ENCODE assay signal across 7 cellular contexts in genomic region chr11:65422633-65423515, GRCh38. TPM values are rescaled to one million over a fixed set of nuclear protein-coding genes. Genes with fewer than 3 reads are reported as not detected.
DNase-seq lines count a peak whose midpoint lies in the region; ATAC-seq and TF ChIP-seq lines count a peak whose summit lies in the region.

NEAT1 (plus strand) TSS chr11:65422798.

- H3K4me1 Mint-ChIP-seq in WTC11 (peaks cover 91% of the 10 kb centered on the region), immature natural killer cell (peaks cover 77 to 80% of the 10 kb centered on the region in 2 donors)

- H3K27me3 Mint-ChIP-seq in WTC11 (ENCODE audit: low read depth) (no peaks in the 10 kb centered on the region), immature natural killer cell (ENCODE audit: low read depth in 3 of 3) (peaks cover 66 to 81% (median 77%) of the 10 kb centered on the region in 3 donors)

- dilution Hi-C loops in mammary epithelial cell (cut with HindIII; ENCODE audit: low sequenced_read_pairs): loop anchor here (5.0 kb wide), 2 partner anchors 51 to 74 kb away; partner anchors contain the start of gene MALAT1

- H3K36me3 ChIP-seq in mammary epithelial cell (ENCODE audit: insufficient read depth, low read length) (peaks cover 2% of the 10 kb centered on the region), spleen (peaks cover 0 to 43% (median 4%) of the 10 kb centered on the region in 6 donors)

- H3K27ac Mint-ChIP-seq in WTC11: peak within 1 kb of the TSS; percentile 95
- peak within 1 kb of the TSS; percentile 99 to 100 (median 99) for H3K27ac Mint-ChIP-seq in immature natural killer cell

- TSS peak; percentile 10 for BruUV-seq in mammary epithelial cell (replicated peaks; lab: Mats Ljungman, UMichigan)

- H3K9ac ChIP-seq in mammary epithelial cell (ENCODE audit: insufficient read depth, low read length): peak within 1 kb of the TSS; percentile 99

- no peaks in the 10 kb centered on the region for H3K9me3 Mint-ChIP-seq in WTC11
- peaks cover 0 to 14% (median 2%) of the 10 kb centered on the region in 6 donors for H3K9me3 Mint-ChIP-seq in immature natural killer cell

- TF ChIP-seq CTCF in WTC11 (IDR thresholded peaks at IDR 0.05): no peak
- TF ChIP-seq CTCF in mammary epithelial cell (conservative IDR thresholded peaks at IDR 0.05 in 1 of 2, IDR thresholded peaks at IDR 0.05 in 1 of 2; ENCODE audit: extremely low read depth in 1 of 2, insufficient read depth in 1 of 2, low read depth in 1 of 2, low read length in 2 of 2): no peak
- TF ChIP-seq CTCF in spleen (IDR thresholded peaks at IDR 0.05 in 8 of 11, conservative IDR thresholded peaks at IDR 0.05 in 3 of 11): no peak

- WGBS in mammary epithelial cell (ENCODE audit: low coverage, missing lambda C conversion rate): 0% methylated on average over 9 of the region's 40 CpGs
- 1 to 4% (median 1%) methylated on average over 35 to 40 of the region's 40 CpGs for WGBS in spleen, 5 donors

- H3K27me3 ChIP-seq in mammary epithelial cell (ENCODE audit: insufficient read depth, low read length): no peaks in the 10 kb centered on the region
- no peaks in the 10 kb centered on the region for H3K27me3 ChIP-seq in spleen (replicated peaks in 1 of 7)

- no peaks in the 10 kb centered on the region for H3K36me3 Mint-ChIP-seq in WTC11
- peaks cover 17 to 45% (median 40%) of the 10 kb centered on the region in 3 donors for H3K36me3 Mint-ChIP-seq in immature natural killer cell

- TF ChIP-seq POLR2A in GM19193 (IDR thresholded peaks at IDR 0.05; ENCODE audit: extremely low read depth, insufficient read depth, insufficient read length): peak; percentile 100
- peak; percentile 100 for TF ChIP-seq POLR2A in spleen (IDR thresholded peaks at IDR 0.05)

- DNase-seq in NCI-H2029 treated with DMSO at 0.1 percent for 48 hours (lab: John Stamatoyannopoulos, UW) (peak; percentile 89), WTC11 (ENCODE audit: low spot score) (peak; percentile 85), mammary epithelial cell (peak; percentile 90), immature natural killer cell (peak; percentile 93 to 95 (median 94)), spleen (peak; percentile 98)

- in situ Hi-C loops in mammary epithelial cell (cut with MboI; ENCODE audit: low sequenced_read_pairs in 2 of 2): no loop called here

- H3K4me1 ChIP-seq in mammary epithelial cell (ENCODE audit: insufficient read depth, low read length) (peaks cover 40% of the 10 kb centered on the region), spleen (peaks cover 32 to 65% (median 57%) of the 10 kb centered on the region in 6 donors)

- H4K20me1 ChIP-seq in mammary epithelial cell (ENCODE audit: insufficient read depth, low read length): peaks cover 5% of the 10 kb centered on the region

- peak within 1 kb of the TSS; percentile 100 for H3K27ac ChIP-seq in mammary epithelial cell (ENCODE audit: insufficient read depth, low read depth, low read length)
- H3K27ac ChIP-seq in spleen: peak within 1 kb of the TSS; percentile 92 to 100 (median 98)

- CTCF ChIA-PET in WTC11 (lab: Charles Lee): interaction anchor here (0.5 to 12.8 kb wide), 8 partner anchors 46 to 118 kb away, joined by 3 to 224 read pairs (median 4); no protein-coding TSS in a partner anchor
- CTCF ChIA-PET in mammary epithelial cell (lab: Charles Lee; ENCODE audit: low non-redundant PET): interaction anchor here (0.6 kb wide), 1 partner anchor 76 kb away, joined by 6 read pairs; the partner anchor contains the start of gene MALAT1

- POLR2A ChIA-PET in WTC11 (lab: Charles Lee): interaction anchor here (0.6 to 10.9 kb wide), 13 partner anchors 14 to 85 kb away, joined by 3 to 135 read pairs (median 6); partner anchors contain the start of genes FRMD8 and MALAT1

- peaks cover 70% of the 10 kb centered on the region for H3K79me2 ChIP-seq in mammary epithelial cell (ENCODE audit: insufficient read depth, low read length)

- peak within 1 kb of the TSS; percentile 63 to 89 (median 87) for H3K4me3 ChIP-seq in mammary epithelial cell (replicated peaks in 1 of 3; ENCODE audit: insufficient read depth in 1 of 3, low read depth in 2 of 3, low read length in 3 of 3)
- peak within 1 kb of the TSS; percentile 66 to 96 (median 83) for H3K4me3 ChIP-seq in spleen

- ATAC-seq in WTC11: peak; percentile 6
- ATAC-seq in GM21737 (IDR thresholded peaks at IDR 0.05; ENCODE audit: unreplicated experiment): no peak

- H3K9me3 ChIP-seq in mammary epithelial cell (replicated peaks; ENCODE audit: insufficient read depth, low read length) (no peaks in the 10 kb centered on the region), spleen (no peaks in the 10 kb centered on the region)

- H3K4me3 Mint-ChIP-seq in WTC11 (peak within 1 kb of the TSS; percentile 69), immature natural killer cell (peak within 1 kb of the TSS; percentile 95 to 97 (median 97))

- peak within 1 kb of the TSS; percentile 55 for H2AFZ ChIP-seq in mammary epithelial cell (ENCODE audit: low read depth, low read length)

- peak within 1 kb of the TSS; percentile 98 for H3K4me2 ChIP-seq in mammary epithelial cell (ENCODE audit: insufficient read depth, low read depth, low read length)

- intact Hi-C loops in mammary epithelial cell (cut with micrococcal nuclease): loop anchor here (1.0 kb wide), 1 partner anchor 41 kb away; the partner anchor contains the start of gene SLC25A45
- intact Hi-C loops in spleen (cut with DNase I; ENCODE audit: low total_unique reads): no loop called here

TF ChIP-seq in WTC11, 78 proteins besides CTCF, POLR2A, EP300 and RAD21 (continues in another document):
- TF ChIP-seq PREB (CRISPR knock-in tag; IDR thresholded peaks at IDR 0.05; ENCODE audit: borderline replicate concordance): peak; percentile 44; the same call in 1 of the 2 replicates
- TF ChIP-seq PRRX2 (CRISPR knock-in tag; IDR thresholded peaks at IDR 0.05): peak; percentile 70
- peak; percentile 70 for TF ChIP-seq GABPB1 (CRISPR knock-in tag; IDR thresholded peaks at IDR 0.05)
- peak; percentile 73 for TF ChIP-seq HMGA2 (CRISPR knock-in tag; IDR thresholded peaks at IDR 0.05)
- no peak for TF ChIP-seq MLX (CRISPR knock-in tag; IDR thresholded peaks at IDR 0.05)
- peak; percentile 63; the same call in 1 of the 2 replicates for TF ChIP-seq RORB (CRISPR knock-in tag; IDR thresholded peaks at IDR 0.05)
- peak; percentile 77; the same call in 1 of the 2 replicates for TF ChIP-seq ZNF532 (CRISPR knock-in tag; IDR thresholded peaks at IDR 0.05; ENCODE audit: borderline replicate concordance)

RNA-seq across cellular contexts. Expression of gene NEAT1, which starts in this region (rescaled TPM):
- total RNA-seq in WTC11 (2021) (28.7 to 38.1 TPM (median 31.7 TPM) in 3 replicates), mammary epithelial cell (100 to 1,000 TPM; 364 to 775 TPM), spleen (1,000 to 10,000 TPM in 2 of 7 donors, 100 to 1,000 TPM in 5; 266 to 1,804 (median 799) TPM)
- polyA plus RNA-seq in mammary epithelial cell (20.1 TPM), immature natural killer cell (1 to 10 TPM in 2 of 3 donors, under 1 TPM in 1; 0.26 to 5.9 (median 1.4) TPM), spleen (1,000 to 10,000 TPM in 2 of 3 donors, 100 to 1,000 TPM in 1; 526 to 1,090 (median 1,018) TPM)
- polyA minus RNA-seq in mammary epithelial cell: 98.8 TPM

Comparison
In these comparisons a context has a peak if more than half of its experiments do, and no peak if none do; other contexts are left out.
1. RNA of gene NEAT1 (polyA plus RNA-seq): 526 to 1,090 TPM in spleen; 20.1 TPM in mammary epithelial cell (single experiment) and 0.26 to 5.9 TPM in immature natural killer cell; every median in the first group is over 10 times any median in the second.
2. Peak in every context shown above with its lines, with median percentiles within 50 percentile points of each other: DNase-seq.